Comparison of ENCODE assay signal across 14 cellular contexts in genomic region chr7:55191926-55192692, GRCh38.
DNase-seq lines count a peak whose midpoint lies in the region; ATAC-seq and TF ChIP-seq lines count a peak whose summit lies in the region.
"Had no signal": no experiment of that assay in that cellular context is flagged by ENCODE, and none has a peak within 500 bp of the region (broad histone marks: within the 10 kb centered on the region; RNA-seq: fewer than 3 reads in every experiment).

No MANE protein-coding gene starts in this region.

- peak overlapping the region; percentile 39 for H3K27ac Mint-ChIP-seq in osteocyte (ENCODE audit: unreplicated experiment)
- no peak overlapping the region for H3K27ac Mint-ChIP-seq in type B pancreatic cell
- H3K27ac Mint-ChIP-seq: activated B cell treated with CpG ODN at 0.5 μM for 24 hours had no signal

- TF ChIP-seq POLR2A in esophagus squamous epithelium (IDR thresholded peaks at IDR 0.05): no peak

- DNase-seq in AG10803 (ENCODE audit: low read depth): no peak
- no peak for DNase-seq in NT2/D1 (ENCODE audit: low read depth, low spot score)
- no peak for DNase-seq in esophagus squamous epithelium (lab: John Stamatoyannopoulos, UW)
- DNase-seq in osteocyte (ENCODE audit: extremely low spot score, unreplicated experiment): peak; percentile 66
- DNase-seq in omental fat pad (ENCODE audit: low spot score): no peak
- no peak for DNase-seq in type B pancreatic cell (ENCODE audit: extremely low spot score, unreplicated experiment)
- no peak for DNase-seq in HUDEP-2 (lab: John Stamatoyannopoulos, UW; ENCODE audit: unreplicated experiment in 76 of 76)
- DNase-seq in GM19240 (ENCODE audit: insufficient read length, low spot score): no peak
- DNase-seq: activated B cell treated with CpG ODN at 0.5 μM for 24 hours, activated gamma-delta T cell treated with Interleukin-2 at 50 U/mL for 16 hours, Caco-2, NCI-H2081, pancreas had no signal

- H3K36me3 Mint-ChIP-seq in osteocyte (ENCODE audit: unreplicated experiment) (peaks cover 28% of the 10 kb centered on the region), type B pancreatic cell (peaks cover 25% of the 10 kb centered on the region)

- intact Hi-C loops in esophagus squamous epithelium (cut with DNase I): no loop called here

- no peak for ATAC-seq in omental fat pad (ENCODE audit: low FRiP score)
- ATAC-seq: HepG2 had no signal

- H3K36me3 ChIP-seq in NT2/D1 (ENCODE audit: insufficient read depth, insufficient read length, low read length) (peaks cover 3% of the 10 kb centered on the region), esophagus squamous epithelium (peaks cover 7 to 90% (median 24%) of the 10 kb centered on the region in 3 donors)

- no peak overlapping the region for H3K4me3 ChIP-seq in AG10803 (ENCODE audit: low read length)
- H3K4me3 ChIP-seq in NT2/D1 (ENCODE audit: insufficient read length, low read depth): no peak overlapping the region
- no peak overlapping the region for H3K4me3 ChIP-seq in esophagus squamous epithelium
- H3K4me3 ChIP-seq: pancreas had no signal

- H3K9ac ChIP-seq in NT2/D1 (ENCODE audit: insufficient read length, low read depth): peak overlapping the region; percentile 17

- H3K9me3 Mint-ChIP-seq in osteocyte (ENCODE audit: unreplicated experiment): no peaks in the 10 kb centered on the region
- H3K9me3 Mint-ChIP-seq in type B pancreatic cell: no peaks in the 10 kb centered on the region
- H3K9me3 Mint-ChIP-seq: activated B cell treated with CpG ODN at 0.5 μM for 24 hours had no signal

- 63% methylated on average over 14 of the region's 17 CpGs; no CpG with 5 or more reads in 1 of the 2 donors for WGBS in esophagus squamous epithelium, 2 donors

- H3K27me3 Mint-ChIP-seq in osteocyte (ENCODE audit: unreplicated experiment) (no peaks in the 10 kb centered on the region), type B pancreatic cell (no peaks in the 10 kb centered on the region)

- H3K9me3 ChIP-seq in NT2/D1 (ENCODE audit: insufficient read depth, low read length) (no peaks in the 10 kb centered on the region), esophagus squamous epithelium (no peaks in the 10 kb centered on the region)
- H3K9me3 ChIP-seq: Caco-2, pancreas had no signal

- H3K27ac ChIP-seq in esophagus squamous epithelium: peak overlapping the region; percentile 3 to 68 (median 64)
- H3K27ac ChIP-seq: pancreas had no signal

- H3K4me3 Mint-ChIP-seq in osteocyte (ENCODE audit: unreplicated experiment): no peak overlapping the region
- no peak overlapping the region for H3K4me3 Mint-ChIP-seq in type B pancreatic cell
- H3K4me3 Mint-ChIP-seq: activated B cell treated with CpG ODN at 0.5 μM for 24 hours had no signal

- peaks cover 48% of the 10 kb centered on the region for H3K4me1 Mint-ChIP-seq in osteocyte (ENCODE audit: unreplicated experiment)
- peaks cover 25% of the 10 kb centered on the region for H3K4me1 Mint-ChIP-seq in type B pancreatic cell (ENCODE audit: unreplicated experiment)
- H3K4me1 Mint-ChIP-seq: activated B cell treated with CpG ODN at 0.5 μM for 24 hours had no signal

- peaks cover 16% of the 10 kb centered on the region for H3K4me1 ChIP-seq in NT2/D1 (ENCODE audit: insufficient read depth, insufficient read length)
- H3K4me1 ChIP-seq in esophagus squamous epithelium: peaks cover 3 to 52% (median 22%) of the 10 kb centered on the region in 3 donors

- no peaks in the 10 kb centered on the region for H3K27me3 ChIP-seq in NT2/D1 (ENCODE audit: insufficient read depth, insufficient read length)
- no peaks in the 10 kb centered on the region for H3K27me3 ChIP-seq in esophagus squamous epithelium
- H3K27me3 ChIP-seq: pancreas had no signal

- TF ChIP-seq CTCF in AG10803 (conservative IDR thresholded peaks at IDR 0.05; ENCODE audit: low read length) (peak; percentile 31), esophagus squamous epithelium (IDR thresholded peaks at IDR 0.05) (no peak), osteocyte (IDR thresholded peaks at IDR 0.05) (peak; percentile 11), omental fat pad (IDR thresholded peaks at IDR 0.05) (no peak), type B pancreatic cell (conservative IDR thresholded peaks at IDR 0.05) (no peak)

Comparison
In these comparisons a context has a peak if more than half of its experiments do, and no peak if none do; other contexts are left out.
1. CTCF ChIP-seq: peak in AG10803 (single experiment) and osteocyte (single experiment); none in esophagus squamous epithelium (0 of 6), omental fat pad (0 of 3) and type B pancreatic cell (single experiment).